1 cellular context compared by ENCODE assay signal in the genomic region with DNA sequence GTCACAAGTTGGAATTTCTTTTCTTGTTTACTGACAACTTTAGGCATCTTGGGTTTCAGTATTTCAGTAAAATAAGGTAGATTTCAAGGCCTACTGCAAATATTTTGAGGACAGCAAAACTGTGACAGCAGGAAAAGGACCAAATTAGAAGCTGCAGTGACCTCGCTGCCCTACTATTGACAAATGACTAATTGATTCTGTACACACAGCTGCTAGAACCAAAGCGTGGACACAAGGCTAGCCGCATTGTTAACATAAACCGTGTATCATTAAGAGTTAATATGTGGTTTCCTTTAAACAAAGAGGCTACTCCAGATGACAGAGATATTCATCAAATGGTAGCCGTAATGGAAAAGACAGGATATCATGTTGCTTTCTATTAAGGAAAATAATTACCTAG.
A peak's percentile ranks its signal among the peaks of the same experiment; 100 is the strongest.
TF ChIP-seq lines count a peak whose summit lies in the region.

No MANE protein-coding gene starts in this region.

TF ChIP-seq in HepG2, 621 proteins besides CTCF, POLR2A, EP300 and RAD21 (continued from another document and continues in another):
- TF ChIP-seq, protein P1, sequence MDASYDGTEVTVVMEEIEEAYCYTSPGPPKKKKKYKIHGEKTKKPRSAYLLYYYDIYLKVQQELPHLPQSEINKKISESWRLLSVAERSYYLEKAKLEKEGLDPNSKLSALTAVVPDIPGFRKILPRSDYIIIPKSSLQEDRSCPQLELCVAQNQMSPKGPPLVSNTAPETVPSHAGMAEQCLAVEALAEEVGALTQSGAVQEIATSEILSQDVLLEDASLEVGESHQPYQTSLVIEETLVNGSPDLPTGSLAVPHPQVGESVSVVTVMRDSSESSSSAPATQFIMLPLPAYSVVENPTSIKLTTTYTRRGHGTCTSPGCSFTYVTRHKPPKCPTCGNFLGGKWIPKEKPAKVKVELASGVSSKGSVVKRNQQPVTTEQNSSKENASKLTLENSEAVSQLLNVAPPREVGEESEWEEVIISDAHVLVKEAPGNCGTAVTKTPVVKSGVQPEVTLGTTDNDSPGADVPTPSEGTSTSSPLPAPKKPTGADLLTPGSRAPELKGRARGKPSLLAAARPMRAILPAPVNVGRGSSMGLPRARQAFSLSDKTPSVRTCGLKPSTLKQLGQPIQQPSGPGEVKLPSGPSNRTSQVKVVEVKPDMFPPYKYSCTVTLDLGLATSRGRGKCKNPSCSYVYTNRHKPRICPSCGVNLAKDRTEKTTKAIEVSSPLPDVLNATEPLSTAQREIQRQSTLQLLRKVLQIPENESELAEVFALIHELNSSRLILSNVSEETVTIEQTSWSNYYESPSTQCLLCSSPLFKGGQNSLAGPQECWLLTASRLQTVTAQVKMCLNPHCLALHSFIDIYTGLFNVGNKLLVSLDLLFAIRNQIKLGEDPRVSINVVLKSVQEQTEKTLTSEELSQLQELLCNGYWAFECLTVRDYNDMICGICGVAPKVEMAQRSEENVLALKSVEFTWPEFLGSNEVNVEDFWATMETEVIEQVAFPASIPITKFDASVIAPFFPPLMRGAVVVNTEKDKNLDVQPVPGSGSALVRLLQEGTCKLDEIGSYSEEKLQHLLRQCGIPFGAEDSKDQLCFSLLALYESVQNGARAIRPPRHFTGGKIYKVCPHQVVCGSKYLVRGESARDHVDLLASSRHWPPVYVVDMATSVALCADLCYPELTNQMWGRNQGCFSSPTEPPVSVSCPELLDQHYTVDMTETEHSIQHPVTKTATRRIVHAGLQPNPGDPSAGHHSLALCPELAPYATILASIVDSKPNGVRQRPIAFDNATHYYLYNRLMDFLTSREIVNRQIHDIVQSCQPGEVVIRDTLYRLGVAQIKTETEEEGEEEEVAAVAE (CRISPR knock-in tag; IDR thresholded peaks at IDR 0.05; ENCODE audit: borderline replicate concordance), result no peak
- TF ChIP-seq FOXO4 (CRISPR knock-in tag; conservative IDR thresholded peaks at IDR 0.05), result no peak
- TF ChIP-seq ELF1 (CRISPR knock-in tag; IDR thresholded peaks at IDR 0.05), result no peak
- no peak for TF ChIP-seq SYNCRIP (IDR thresholded peaks at IDR 0.05; ENCODE audit: insufficient read depth, low read depth, low read length)
- no peak for TF ChIP-seq HIC2 (CRISPR knock-in tag; IDR thresholded peaks at IDR 0.05; ENCODE audit: low read depth)
- no peak for TF ChIP-seq ZNF256 (CRISPR knock-in tag; conservative IDR thresholded peaks at IDR 0.05)
- no peak for TF ChIP-seq ZSCAN12 (CRISPR knock-in tag; IDR thresholded peaks at IDR 0.05)
- TF ChIP-seq ZSCAN22 (CRISPR knock-in tag; IDR thresholded peaks at IDR 0.05), result no peak
- peak; percentile 64; the same call in 1 of the 2 replicates for TF ChIP-seq RERE (CRISPR knock-in tag; IDR thresholded peaks at IDR 0.05; ENCODE audit: low read depth)
- no peak for TF ChIP-seq ZZZ3 (CRISPR knock-in tag; IDR thresholded peaks at IDR 0.05; ENCODE audit: borderline replicate concordance)
- no peak for TF ChIP-seq GZF1 (CRISPR knock-in tag; IDR thresholded peaks at IDR 0.05)
- TF ChIP-seq PHF8 (CRISPR knock-in tag; IDR thresholded peaks at IDR 0.05), result no peak
- TF ChIP-seq SIN3B (IDR thresholded peaks at IDR 0.05; ENCODE audit: low read length), result no peak
- no peak for TF ChIP-seq TCF12 (IDR thresholded peaks at IDR 0.05)
- TF ChIP-seq TCF12 (CRISPR knock-in tag; IDR thresholded peaks at IDR 0.05), result peak; percentile 32; the same call in 1 of the 2 replicates
- TF ChIP-seq ZFP62 (CRISPR knock-in tag; IDR thresholded peaks at IDR 0.05), result no peak
- peak; percentile 77; the same call in 1 of the 2 replicates for TF ChIP-seq ZNF609 (CRISPR knock-in tag; IDR thresholded peaks at IDR 0.05; ENCODE audit: borderline replicate concordance)
- TF ChIP-seq TSC22D2 (CRISPR knock-in tag; IDR thresholded peaks at IDR 0.05; ENCODE audit: borderline replicate concordance), result no peak
- TF ChIP-seq ZNF282 (IDR thresholded peaks at IDR 0.05; ENCODE audit: partially characterized antibody), result no peak
- no peak for TF ChIP-seq POGZ (CRISPR knock-in tag; IDR thresholded peaks at IDR 0.05)
- peak; percentile 48; the same call in 1 of the 2 replicates for TF ChIP-seq MIER3 (CRISPR knock-in tag; IDR thresholded peaks at IDR 0.05; ENCODE audit: borderline replicate concordance)
- TF ChIP-seq ZNF331 (CRISPR knock-in tag; IDR thresholded peaks at IDR 0.05), result no peak
- TF ChIP-seq SALL1 (CRISPR knock-in tag; IDR thresholded peaks at IDR 0.05), result peak; percentile 30; the same call in 1 of the 2 replicates
- TF ChIP-seq, protein P2, sequence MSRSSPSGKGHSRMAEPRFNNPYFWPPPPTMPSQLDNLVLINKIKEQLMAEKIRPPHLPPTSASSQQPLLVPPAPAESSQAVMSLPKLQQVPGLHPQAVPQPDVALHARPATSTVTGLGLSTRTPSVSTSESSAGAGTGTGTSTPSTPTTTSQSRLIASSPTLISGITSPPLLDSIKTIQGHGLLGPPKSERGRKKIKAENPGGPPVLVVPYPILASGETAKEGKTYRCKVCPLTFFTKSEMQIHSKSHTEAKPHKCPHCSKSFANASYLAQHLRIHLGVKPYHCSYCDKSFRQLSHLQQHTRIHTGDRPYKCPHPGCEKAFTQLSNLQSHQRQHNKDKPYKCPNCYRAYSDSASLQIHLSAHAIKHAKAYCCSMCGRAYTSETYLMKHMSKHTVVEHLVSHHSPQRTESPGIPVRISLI (CRISPR knock-in tag; IDR thresholded peaks at IDR 0.05; ENCODE audit: borderline replicate concordance), result no peak
- TF ChIP-seq MEF2D (CRISPR knock-in tag; IDR thresholded peaks at IDR 0.05), result peak; percentile 89
- TF ChIP-seq HOXA3 (CRISPR knock-in tag; IDR thresholded peaks at IDR 0.05), result no peak
- TF ChIP-seq XBP1 (CRISPR knock-in tag; IDR thresholded peaks at IDR 0.05), result no peak
- no peak for TF ChIP-seq ATM (IDR thresholded peaks at IDR 0.05; ENCODE audit: borderline replicate concordance)
- no peak for TF ChIP-seq IKZF1 (IDR thresholded peaks at IDR 0.05)
- peak; percentile 67; the same call in 1 of the 2 replicates for TF ChIP-seq FOXO1 (CRISPR knock-in tag; IDR thresholded peaks at IDR 0.05)
- TF ChIP-seq ZNF513 (CRISPR knock-in tag; conservative IDR thresholded peaks at IDR 0.05), result no peak
- TF ChIP-seq ESRRA (CRISPR knock-in tag; IDR thresholded peaks at IDR 0.05; ENCODE audit: low read depth), result no peak
